In genomic region chr1:230957580-230957989, GRCh38 we compare ENCODE assay signal across 16 cellular contexts. TPM values are rescaled to one million over a fixed set of nuclear protein-coding genes. Genes with fewer than 3 reads are reported as not detected.
DNase-seq lines count a peak whose midpoint lies in the region; ATAC-seq and TF ChIP-seq lines count a peak whose summit lies in the region.
"Had no signal": no experiment of that assay in that cellular context is flagged by ENCODE, and none has a peak within 500 bp of the region (broad histone marks: within the 10 kb centered on the region; RNA-seq: fewer than 3 reads in every experiment).

No MANE protein-coding gene starts in this region.

- DNase-seq in GM12864 (ENCODE audit: low read depth): peak; percentile 29
- no peak for DNase-seq in NCI-H446 (lab: John Stamatoyannopoulos, UW)
- DNase-seq in stimulated activated CD4-positive, alpha-beta T cell treated with anti-CD3 and anti-CD28 coated beads, Interleukin-4, amount 100 ng/mL, for 1 hour: no peak
- no peak for DNase-seq in stimulated activated CD4-positive, alpha-beta T cell treated with anti-CD3 and anti-CD28 coated beads, Interleukin-2, amount 100 ng/mL, for 24 hours
- no peak for DNase-seq in dorsolateral prefrontal cortex
- DNase-seq: activated CD4-positive, alpha-beta memory T cell treated with anti-CD3 and anti-CD28 coated beads, Interleukin-2, amount 10 ng/mL, durations not matched to agents 7 days and 5 days; activated naive CD8-positive, alpha-beta T cell treated with anti-CD3 and anti-CD28 coated beads, Interleukin-2, amount 10 ng/mL, durations not matched to agents 7 days and 5 days; cortex of kidney; NCI-H187 treated with DMSO at 0.1 percent for 48 hours; occipital lobe; stimulated activated naive CD4-positive, alpha-beta T cell; T-helper 1 cell had no signal

- H3K27me3 ChIP-seq in dorsolateral prefrontal cortex: no peaks in the 10 kb centered on the region

- H3K4me3 ChIP-seq in GM12864 (ENCODE audit: low read depth, low read length) (no peak overlapping the region; the same call in 1 of the 2 replicates), dorsolateral prefrontal cortex (no peak overlapping the region)

- intact Hi-C loops in dorsolateral prefrontal cortex (cut with DNase I): no loop called here

- ATAC-seq in GM19452 (IDR thresholded peaks at IDR 0.05; ENCODE audit: unreplicated experiment) (peak; percentile 69), HG02852 (IDR thresholded peaks at IDR 0.05; ENCODE audit: unreplicated experiment) (peak; percentile 91), HG03565 (IDR thresholded peaks at IDR 0.05; ENCODE audit: unreplicated experiment) (peak; percentile 79)
- ATAC-seq: HepG2 had no signal

- TF ChIP-seq CTCF in GM12864 (IDR thresholded peaks at IDR 0.05; ENCODE audit: low read depth, low read length, missing control alignments) (no peak), dorsolateral prefrontal cortex (IDR thresholded peaks at IDR 0.05 in 54 of 56, conservative IDR thresholded peaks at IDR 0.05 in 2 of 56; ENCODE audit: low read depth in 1 of 56, partially characterized antibody in 56 of 56) (no peak)

- no peak overlapping the region for H3K27ac ChIP-seq in dorsolateral prefrontal cortex

RNA-seq across cellular contexts. Expression of gene TTC13, which starts 21.1 kb away (rescaled TPM):
- total RNA-seq in dorsolateral prefrontal cortex: 10 to 100 TPM; 15.5 to 38.2 (median 26.9) TPM

RNA-seq across cellular contexts. Expression of gene ARV1, which starts 21.3 kb away (rescaled TPM):
- 10 to 100 TPM; 13.5 to 33.0 (median 23.5) TPM for total RNA-seq in dorsolateral prefrontal cortex
